Comparison of ENCODE assay signal across 9 cellular contexts in genomic region chr19:1650627-1651009, GRCh38. TPM values are rescaled to one million over a fixed set of nuclear protein-coding genes. Genes with fewer than 3 reads are reported as not detected.
DNase-seq lines count a peak whose midpoint lies in the region; ATAC-seq and TF ChIP-seq lines count a peak whose summit lies in the region.
"Had no signal": no experiment of that assay in that cellular context is flagged by ENCODE, and none has a peak within 500 bp of the region (broad histone marks: within the 10 kb centered on the region; RNA-seq: fewer than 3 reads in every experiment).

No MANE protein-coding gene starts in this region.

- ATAC-seq in HG02870 (IDR thresholded peaks at IDR 0.05; ENCODE audit: unreplicated experiment), result no peak
- ATAC-seq in esophagus mucosa, result no peak
- no peak for ATAC-seq in GM18498 (IDR thresholded peaks at IDR 0.05; ENCODE audit: unreplicated experiment)

- H2AFZ ChIP-seq in mesenchymal stem cell (ENCODE audit: low read depth, low read length), result no peak overlapping the region

- H3K79me1 ChIP-seq in mesenchymal stem cell (replicated peaks; ENCODE audit: low read length, poor library complexity, severe bottlenecking), result peaks cover 26% of the 10 kb centered on the region

- H3K9ac ChIP-seq in HUES64 (ENCODE audit: low read depth, low read length) (peak overlapping the region; percentile 93), mesenchymal stem cell (ENCODE audit: low read length) (peak overlapping the region; percentile 79)

- peak overlapping the region; percentile 97 for H3K27ac ChIP-seq in HUES64 (ENCODE audit: low read depth, low read length)
- H3K27ac ChIP-seq in mesenchymal stem cell (ENCODE audit: low read length, poor library complexity, severe bottlenecking), result peak overlapping the region; percentile 36
- H3K27ac ChIP-seq: ovary had no signal

- no peak overlapping the region for H2AK5ac ChIP-seq in mesenchymal stem cell (ENCODE audit: low read length, severe bottlenecking)

- H3K27me3 ChIP-seq in BE2C (no peaks in the 10 kb centered on the region), HUES64 (ENCODE audit: insufficient read depth, low read length) (no peaks in the 10 kb centered on the region), mesenchymal stem cell (ENCODE audit: control insufficient read depth in 1 of 2, insufficient read depth in 1 of 2, low read length in 2 of 2) (no peaks in the 10 kb centered on the region)
- H3K27me3 ChIP-seq: ovary had no signal

- no peak overlapping the region for H3K18ac ChIP-seq in mesenchymal stem cell (ENCODE audit: low read depth in 1 of 2, low read length in 2 of 2)

- no peaks in the 10 kb centered on the region for H3K4me1 ChIP-seq in BE2C
- no peaks in the 10 kb centered on the region for H3K4me1 ChIP-seq in HUES64 (ENCODE audit: insufficient read depth, low read length)
- H3K4me1 ChIP-seq in mesenchymal stem cell (ENCODE audit: control insufficient read depth, insufficient read depth, low read depth, low read length), result peaks cover 38% of the 10 kb centered on the region

- peak overlapping the region; percentile 72 for H3K4me3 ChIP-seq in BE2C (ENCODE audit: low read depth, low read length)
- peak overlapping the region; percentile 77 for H3K4me3 ChIP-seq in HUES64 (ENCODE audit: low read length)
- H3K4me3 ChIP-seq in astrocyte of the spinal cord (ENCODE audit: low read depth, low read length), result peak overlapping the region; percentile 56
- peak overlapping the region; percentile 81 to 82 for H3K4me3 ChIP-seq in mesenchymal stem cell (ENCODE audit: insufficient read depth in 1 of 2, low read depth in 1 of 2, low read length in 2 of 2)

- peaks cover 41% of the 10 kb centered on the region for H3K36me3 ChIP-seq in BE2C
- peaks cover 43% of the 10 kb centered on the region for H3K36me3 ChIP-seq in HUES64 (ENCODE audit: insufficient read depth, low read length)
- H3K36me3 ChIP-seq in mesenchymal stem cell (ENCODE audit: control insufficient read depth in 1 of 2, insufficient read depth in 2 of 2, low read depth in 1 of 2, low read length in 2 of 2), result peaks cover 19 to 42% of the 10 kb centered on the region in 2 experiments
- H3K36me3 ChIP-seq: ovary had no signal

- in situ Hi-C loops in astrocyte of the spinal cord (cut with HindIII; ENCODE audit: low sequenced_read_pairs), result no loop called here

- no peak overlapping the region for H2BK15ac ChIP-seq in mesenchymal stem cell (ENCODE audit: low read depth, poor library complexity, severe bottlenecking)

- H4K91ac ChIP-seq in mesenchymal stem cell (ENCODE audit: low read length), result no peak overlapping the region

- WGBS in HUES64, result 4% methylated on average over 13 of the region's 13 CpGs
- 7% methylated on average over 13 of the region's 13 CpGs for WGBS in mesenchymal stem cell

- H3K4ac ChIP-seq in mesenchymal stem cell (ENCODE audit: low read depth in 1 of 2, low read length in 2 of 2), result no peak overlapping the region

- H4K8ac ChIP-seq in mesenchymal stem cell (ENCODE audit: low read length), result peak overlapping the region; percentile 29

- DNase-seq in BE2C (peak; percentile 33), astrocyte of the spinal cord (ENCODE audit: low read depth, low spot score) (peak; percentile 28), mesenchymal stem cell (peak; percentile 49), GM20000 (ENCODE audit: low spot score) (no peak)

- no peaks in the 10 kb centered on the region for H3K9me3 ChIP-seq in BE2C
- H3K9me3 ChIP-seq in HUES64 (ENCODE audit: insufficient read depth, low read depth, low read length), result no peaks in the 10 kb centered on the region
- H3K9me3 ChIP-seq in mesenchymal stem cell (ENCODE audit: control insufficient read depth, low read length), result no peaks in the 10 kb centered on the region
- H3K9me3 ChIP-seq: ovary had no signal

- no peak overlapping the region for H2BK120ac ChIP-seq in mesenchymal stem cell (ENCODE audit: low read depth, low read length)

- H2BK12ac ChIP-seq in mesenchymal stem cell (ENCODE audit: low read length in 2 of 2), result no peak overlapping the region

- H2BK5ac ChIP-seq in mesenchymal stem cell (ENCODE audit: low read depth, low read length, poor library complexity, severe bottlenecking), result no peak overlapping the region

- peak overlapping the region in 1 of 2 experiments; percentile 16 for H3K23ac ChIP-seq in mesenchymal stem cell (ENCODE audit: low read length in 2 of 2)

- TF ChIP-seq CTCF in BE2C (IDR thresholded peaks at IDR 0.05; ENCODE audit: low read depth, low read length) (no peak), astrocyte of the spinal cord (IDR thresholded peaks at IDR 0.05; ENCODE audit: low read depth, low read length) (peak; percentile 22), GM20000 (IDR thresholded peaks at IDR 0.05; ENCODE audit: extremely low read depth, missing control alignments) (no peak)

- peak overlapping the region; percentile 88 for H3K4me2 ChIP-seq in mesenchymal stem cell (ENCODE audit: low read length, poor library complexity, severe bottlenecking)

- H3K14ac ChIP-seq in mesenchymal stem cell (ENCODE audit: low read length in 2 of 2), result no peak overlapping the region

RNA-seq across cellular contexts. Expression of gene TCF3, which starts 1.8 kb away (rescaled TPM):
- 120 TPM for polyA plus RNA-seq in BE2C (2012; ENCODE audit: insufficient read depth, insufficient read length, low read depth)
- polyA plus RNA-seq in HUES64 (2013, experiment 1 of 2), result 187 TPM
- 190 TPM for polyA plus RNA-seq in HUES64 (2013, experiment 2 of 2)
- polyA plus RNA-seq in mesenchymal stem cell (2013, experiment 1 of 2), result 108 TPM
- polyA plus RNA-seq in mesenchymal stem cell (2013, experiment 2 of 2), result 111 TPM
- 39.5 TPM for total RNA-seq in esophagus mucosa

RNA-seq across cellular contexts. Expression of gene UQCR11, which starts 45.4 kb away (rescaled TPM):
- 445 TPM for polyA plus RNA-seq in BE2C (2012; ENCODE audit: insufficient read depth, insufficient read length, low read depth)
- polyA plus RNA-seq in HUES64 (2013, experiment 1 of 2), result 132 TPM
- polyA plus RNA-seq in HUES64 (2013, experiment 2 of 2), result 139 TPM
- 214 TPM for polyA plus RNA-seq in mesenchymal stem cell (2013, experiment 1 of 2)
- polyA plus RNA-seq in mesenchymal stem cell (2013, experiment 2 of 2), result 220 TPM
- total RNA-seq in esophagus mucosa, result 225 TPM

RNA-seq across cellular contexts. Expression of gene MBD3, which starts 58.0 kb away (rescaled TPM):
- 84.3 TPM for polyA plus RNA-seq in BE2C (2012; ENCODE audit: insufficient read depth, insufficient read length, low read depth)
- polyA plus RNA-seq in HUES64 (2013, experiment 1 of 2), result 56.1 TPM
- polyA plus RNA-seq in HUES64 (2013, experiment 2 of 2), result 49.9 TPM
- polyA plus RNA-seq in mesenchymal stem cell (2013, experiment 1 of 2), result 43.8 TPM
- polyA plus RNA-seq in mesenchymal stem cell (2013, experiment 2 of 2), result 41.6 TPM
- total RNA-seq in esophagus mucosa, result 44.2 TPM
